Comparison of ENCODE assay signal across 17 cellular contexts in the genomic region with DNA sequence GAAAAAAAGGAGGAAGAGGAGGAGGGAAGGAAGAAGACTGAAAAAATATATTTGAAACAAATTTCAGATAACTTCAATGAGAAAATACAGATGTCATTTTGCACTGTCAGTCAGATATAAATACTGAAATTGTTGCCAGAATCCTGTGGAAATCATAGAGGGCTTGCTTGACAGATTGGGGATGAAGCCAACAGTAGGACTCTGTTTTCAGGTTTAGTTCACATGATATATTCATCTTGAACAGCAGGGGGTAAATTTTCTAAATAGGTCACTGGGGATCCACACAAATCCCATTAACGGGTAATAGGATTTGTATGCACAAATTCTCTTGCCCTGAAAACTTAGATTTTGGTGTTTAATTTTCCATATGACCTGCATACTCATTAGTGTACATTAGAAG.
DNase-seq lines count a peak whose midpoint lies in the region; TF ChIP-seq lines count a peak whose summit lies in the region.
"Had no signal": no experiment of that assay in that cellular context is flagged by ENCODE, and none has a peak within 500 bp of the region (broad histone marks: within the 10 kb centered on the region; RNA-seq: fewer than 3 reads in every experiment).

No MANE protein-coding gene starts in this region.

- peaks cover 0 to 16% (median 0%) of the 10 kb centered on the region in 4 donors for H3K4me1 ChIP-seq in tibial artery
- H3K4me1 ChIP-seq: A549, breast epithelium, heart left ventricle, upper lobe of left lung had no signal

- TF ChIP-seq CTCF in fibroblast of pulmonary artery (IDR thresholded peaks at IDR 0.05; ENCODE audit: low read length, missing control alignments) (no peak), tibial artery (IDR thresholded peaks at IDR 0.05) (no peak)

- no peaks in the 10 kb centered on the region for H3K27me3 ChIP-seq in tibial artery
- H3K27me3 ChIP-seq: breast epithelium, heart left ventricle, upper lobe of left lung had no signal

- intact Hi-C loops in tibial artery (cut with DNase I; ENCODE audit: low total_unique reads) = no loop called here

- no peaks in the 10 kb centered on the region for H3K9me3 ChIP-seq in tibial artery
- H3K9me3 ChIP-seq: A549, breast epithelium, upper lobe of left lung had no signal

- in situ Hi-C loops in SK-MEL-5 (cut with HindIII; ENCODE audit: low pct_unique_long_range_greater_than_20kb, low sequenced_read_pairs) = no loop called here

- peak overlapping the region; percentile 15 to 38 for H3K27ac ChIP-seq in tibial artery
- H3K27ac ChIP-seq: A549, breast epithelium, heart left ventricle, upper lobe of left lung had no signal

- H3K4me3 ChIP-seq in fibroblast of pulmonary artery (replicated peaks; ENCODE audit: low read depth, low read length) (no peak overlapping the region), tibial artery (no peak overlapping the region)
- H3K4me3 ChIP-seq: A549, breast epithelium, heart left ventricle, upper lobe of left lung had no signal

- peak; percentile 8 for DNase-seq in NCI-H748 (lab: John Stamatoyannopoulos, UW; ENCODE audit: unreplicated experiment)
- no peak for DNase-seq in NCI-H748 treated with DMSO at 0.1 percent for 48 hours (lab: John Stamatoyannopoulos, UW)
- peak; percentile 59 for DNase-seq in SK-MEL-5 (ENCODE audit: low read depth, low spot score)
- peak; percentile 62 for DNase-seq in fibroblast of pulmonary artery (ENCODE audit: low read depth)
- DNase-seq in tibial artery = no peak
- no peak for DNase-seq in activated effector memory CD4-positive, alpha-beta T cell treated with anti-CD3 and anti-CD28 coated beads, Interleukin-2, amount 50 U/mL, for 16 hours
- DNase-seq in GM19240 (ENCODE audit: insufficient read length, low spot score) = no peak
- DNase-seq in HPDE6-E6E7 (ENCODE audit: extremely low spot score) = no peak
- DNase-seq: activated CD4-positive, alpha-beta T cell treated with anti-CD3 and anti-CD28 coated beads, Interleukin-2, amount 50 U/mL, for 4 hours; EL; heart left ventricle; NCI-H510A treated with DMSO at 0.1 percent for 48 hours; stimulated activated CD4-positive, alpha-beta T cell treated with anti-CD3 and anti-CD28 coated beads, Interleukin-15, amount 100 ng/mL, for 24 hours; stimulated activated naive CD4-positive, alpha-beta T cell; upper lobe of left lung had no signal

- H3K36me3 ChIP-seq in tibial artery = no peaks in the 10 kb centered on the region
- H3K36me3 ChIP-seq: breast epithelium, heart left ventricle, upper lobe of left lung had no signal

Comparison
In these comparisons a context has a peak if more than half of its experiments do, and no peak if none do; other contexts are left out.
1. DNase-seq: peak in NCI-H748 (single experiment), SK-MEL-5 (single experiment) and fibroblast of pulmonary artery (single experiment); none in NCI-H748 treated with DMSO at 0.1 percent for 48 hours (single experiment), tibial artery (0 of 2), activated effector memory CD4-positive, alpha-beta T cell treated with anti-CD3 and anti-CD28 coated beads, Interleukin-2, amount 50 U/mL, for 16 hours (single experiment), GM19240 (single experiment) and HPDE6-E6E7 (single experiment).